In the genomic region with DNA sequence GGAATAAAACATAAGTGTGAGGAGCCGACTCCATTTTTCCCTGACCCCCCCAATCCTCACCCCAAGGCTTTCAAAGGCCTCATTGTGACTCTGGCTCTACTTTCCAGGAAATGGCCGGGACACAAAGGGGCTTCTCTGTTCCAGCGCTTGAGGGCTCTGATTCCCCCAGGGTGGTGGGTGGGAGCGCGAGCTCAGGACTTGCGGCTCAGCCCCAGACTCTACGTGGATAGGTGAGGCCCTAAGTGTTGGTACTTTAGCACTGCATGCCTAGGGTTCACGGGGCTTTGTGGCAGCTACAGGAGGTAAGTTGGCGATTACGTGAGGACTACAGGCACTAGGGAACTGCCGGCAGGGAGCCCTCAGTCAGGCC, we compare ENCODE assay signal across 1 cellular context.
TF ChIP-seq lines count a peak whose summit lies in the region.

No MANE protein-coding gene starts in this region.

TF ChIP-seq in A549, 52 proteins besides CTCF, POLR2A, EP300 and RAD21:
- TF ChIP-seq NR3C1 (IDR thresholded peaks at IDR 0.05): no peak
- no peak for TF ChIP-seq FOSB (CRISPR knock-in tag; IDR thresholded peaks at IDR 0.05)
- no peak for TF ChIP-seq RARB (CRISPR knock-in tag; IDR thresholded peaks at IDR 0.05)
- TF ChIP-seq, protein P1, sequence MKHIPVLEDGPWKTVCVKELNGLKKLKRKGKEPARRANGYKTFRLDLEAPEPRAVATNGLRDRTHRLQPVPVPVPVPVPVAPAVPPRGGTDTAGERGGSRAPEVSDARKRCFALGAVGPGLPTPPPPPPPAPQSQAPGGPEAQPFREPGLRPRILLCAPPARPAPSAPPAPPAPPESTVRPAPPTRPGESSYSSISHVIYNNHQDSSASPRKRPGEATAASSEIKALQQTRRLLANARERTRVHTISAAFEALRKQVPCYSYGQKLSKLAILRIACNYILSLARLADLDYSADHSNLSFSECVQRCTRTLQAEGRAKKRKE (CRISPR knock-in tag; IDR thresholded peaks at IDR 0.05; ENCODE audit: low read depth): no peak
- TF ChIP-seq NPAS2 (CRISPR knock-in tag; IDR thresholded peaks at IDR 0.05; ENCODE audit: borderline replicate concordance): no peak
- no peak for TF ChIP-seq JUN (IDR thresholded peaks at IDR 0.05)
- no peak for TF ChIP-seq EHF (CRISPR knock-in tag; IDR thresholded peaks at IDR 0.05)
- no peak for TF ChIP-seq TP53 (CRISPR knock-in tag; IDR thresholded peaks at IDR 0.05)
TF ChIP-seq in A549: peak in this region for 0.
